21 cellular contexts compared by ENCODE assay signal in the genomic region with DNA sequence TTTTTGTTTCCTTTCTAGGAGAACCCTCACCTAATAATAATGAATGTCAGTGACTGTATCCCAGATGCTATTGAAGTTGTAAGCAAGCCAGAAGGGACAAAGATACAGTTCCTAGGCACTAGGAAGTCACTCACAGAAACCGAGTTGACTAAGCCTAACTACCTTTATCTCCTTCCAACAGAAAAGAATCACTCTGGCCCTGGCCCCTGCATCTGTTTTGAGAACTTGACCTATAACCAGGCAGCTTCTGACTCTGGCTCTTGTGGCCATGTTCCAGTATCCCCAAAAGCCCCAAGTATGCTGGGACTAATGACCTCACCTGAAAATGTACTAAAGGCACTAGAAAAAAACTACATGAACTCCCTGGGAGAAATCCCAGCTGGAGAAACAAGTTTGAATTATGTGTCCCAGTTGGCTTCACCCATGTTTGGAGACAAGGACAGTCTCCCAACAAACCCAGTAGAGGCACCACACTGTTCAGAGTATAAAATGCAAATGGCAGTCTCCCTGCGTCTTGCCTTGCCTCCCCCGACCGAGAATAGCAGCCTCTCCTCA.
DNase-seq lines count a peak whose midpoint lies in the region; ATAC-seq, FAIRE-seq and TF ChIP-seq lines count a peak whose summit lies in the region.
"Had no signal": no experiment of that assay in that cellular context is flagged by ENCODE, and none has a peak within 500 bp of the region (broad histone marks: within the 10 kb centered on the region; RNA-seq: fewer than 3 reads in every experiment).

No MANE protein-coding gene starts in this region.

- H2BK15ac ChIP-seq in neuronal stem cell (ENCODE audit: low read length), result no peak overlapping the region

- H3K18ac ChIP-seq in neuronal stem cell (ENCODE audit: low read length), result no peak overlapping the region

- H2BK12ac ChIP-seq in neuronal stem cell (ENCODE audit: low read length), result no peak overlapping the region

- H3K9ac ChIP-seq in DND-41 (ENCODE audit: low read depth, low read length) (no peak overlapping the region), neuronal stem cell (ENCODE audit: low read depth, low read length, poor library complexity) (no peak overlapping the region)
- H3K9ac ChIP-seq: BLaER1 treated with 17β-estradiol and CSF1 and Interleukin-3, amounts not matched to agents 10 nM and 100 nM; GM23248 had no signal

- 0 out of 3 replicates have a peak, but pooled peaks have one; percentile 13 for ATAC-seq in DND-41 (ENCODE audit: insufficient read depth, low read depth)
- ATAC-seq in Panc1, result no peak
- peak; percentile 76 to 91 (median 88) for ATAC-seq in pancreas
- ATAC-seq in Right ventricle myocardium superior (ENCODE audit: poor library complexity), result no peak
- ATAC-seq: CD8-positive, alpha-beta T cell had no signal

- H3K23ac ChIP-seq in neuronal stem cell (ENCODE audit: low read depth, low read length, poor library complexity), result no peak overlapping the region

- no peak for TF ChIP-seq POLR2A in esophagus muscularis mucosa (IDR thresholded peaks at IDR 0.05; ENCODE audit: low read depth)

- no peak overlapping the region for H4K8ac ChIP-seq in neuronal stem cell (ENCODE audit: low read depth, low read length)

- 43 to 55% methylated on average over 4 of the region's 4 CpGs for WGBS in pancreas, 2 donors
- 83% methylated on average over 4 of the region's 4 CpGs for WGBS in esophagus muscularis mucosa
- no CpG with 5 or more reads among the region's 4 CpGs for WGBS in neuronal stem cell (ENCODE audit: extremely low coverage in 2 of 2, insufficient read length in 2 of 2, insufficient replicate concordance in 1 of 2), 2 donors

- DNase-seq in DND-41 (no peak), Panc1 (ENCODE audit: low read depth, low spot score) (no peak), pancreas (peak in 4 of 6 donors; percentile 24 to 65 (median 52)), esophagus muscularis mucosa (ENCODE audit: extremely low spot score) (no peak), NCI-H2029 treated with DMSO at 0.1 percent for 48 hours (lab: John Stamatoyannopoulos, UW) (no peak), neuronal stem cell (ENCODE audit: low spot score) (no peak), Right ventricle myocardium superior (no peak)
- DNase-seq: 8988T; Calu3; CD8-positive, alpha-beta T cell; DMS79 treated with DMSO at 0.1 percent for 48 hours; EL; GM23248; HCEC 1CT had no signal

- no peaks in the 10 kb centered on the region for H3K4me1 ChIP-seq in DND-41 (ENCODE audit: insufficient read depth, low read length)
- no peaks in the 10 kb centered on the region for H3K4me1 ChIP-seq in Panc1 (ENCODE audit: control insufficient read depth, insufficient read depth, low read length)
- H3K4me1 ChIP-seq in pancreas, result peaks cover 0 to 6% (median 4%) of the 10 kb centered on the region in 3 donors
- no peaks in the 10 kb centered on the region for H3K4me1 ChIP-seq in esophagus muscularis mucosa
- H3K4me1 ChIP-seq in neuronal stem cell (ENCODE audit: control insufficient read depth in 2 of 2, insufficient read depth in 1 of 2, low read depth in 1 of 2, low read length in 2 of 2), result no peaks in the 10 kb centered on the region

- no peak overlapping the region for H2BK5ac ChIP-seq in neuronal stem cell (ENCODE audit: low read length)

- no peak overlapping the region for H2BK120ac ChIP-seq in neuronal stem cell (ENCODE audit: low read depth, low read length)

- CTCF ChIA-PET in Panc1 (lab: Charles Lee), result no interaction called here

- no peak overlapping the region for H3K14ac ChIP-seq in neuronal stem cell (ENCODE audit: low read length)

- no peak overlapping the region for H4K91ac ChIP-seq in neuronal stem cell (ENCODE audit: low read depth, low read length, poor library complexity)

- in situ Hi-C loops in Panc1 (cut with HindIII; ENCODE audit: low pct_unique_long_range_greater_than_20kb, low sequenced_read_pairs), result no loop called here

- no peaks in the 10 kb centered on the region for H3K79me1 ChIP-seq in neuronal stem cell (ENCODE audit: low read depth, low read length)

- no peak overlapping the region for H3K4me3 Mint-ChIP-seq in IgD-negative memory B cell
- H3K4me3 Mint-ChIP-seq: B cell; CD8-positive, alpha-beta T cell had no signal

- H2AFZ ChIP-seq in DND-41 (ENCODE audit: low read depth, low read length), result no peak overlapping the region
- H2AFZ ChIP-seq in neuronal stem cell (ENCODE audit: low read length), result no peak overlapping the region
- H2AFZ ChIP-seq: GM23248 had no signal

- no peak overlapping the region for H3K4me2 ChIP-seq in DND-41 (ENCODE audit: insufficient read depth, low read length)
- no peak overlapping the region for H3K4me2 ChIP-seq in neuronal stem cell (ENCODE audit: insufficient read depth, low read length, poor library complexity, severe bottlenecking)

- no peak overlapping the region for H2AK5ac ChIP-seq in neuronal stem cell (ENCODE audit: low read depth, low read length)

- H3K4ac ChIP-seq in neuronal stem cell (ENCODE audit: low read length), result no peak overlapping the region

- intact Hi-C loops in Panc1 (cut with micrococcal nuclease; ENCODE audit: unreplicated experiment) (no loop called here), pancreas (cut with DNase I) (no loop called here), esophagus muscularis mucosa (cut with DNase I) (no loop called here), Right ventricle myocardium superior (cut with DNase I) (no loop called here)

- POLR2A ChIA-PET in Panc1 (lab: Charles Lee), result no interaction called here

- H3K9me3 Mint-ChIP-seq in IgD-negative memory B cell, result peaks cover 0 to 3% (median 0%) of the 10 kb centered on the region in 3 donors
- H3K9me3 Mint-ChIP-seq: CD8-positive, alpha-beta T cell had no signal

- H3K36me3 ChIP-seq in DND-41 (ENCODE audit: insufficient read depth, low read length) (0 out of 2 replicates have a peak, but pooled peaks cover 3% of the 10 kb centered on the region), Panc1 (ENCODE audit: control insufficient read depth, insufficient read depth, low read length) (peaks cover 14% of the 10 kb centered on the region), pancreas (no peaks in the 10 kb centered on the region), esophagus muscularis mucosa (peaks cover 29 to 94% (median 61%) of the 10 kb centered on the region in 4 donors), neuronal stem cell (replicated peaks in 1 of 2; ENCODE audit: control insufficient read depth in 2 of 2, insufficient read depth in 2 of 2, low read length in 2 of 2) (peaks cover 0 to 5% of the 10 kb centered on the region in 2 donors)

- TF ChIP-seq CTCF in DND-41 (IDR thresholded peaks at IDR 0.05; ENCODE audit: borderline replicate concordance, extremely low read depth, low read length, poor library complexity, severe bottlenecking) (no peak), Panc1 (IDR thresholded peaks at IDR 0.05) (no peak), pancreas (IDR thresholded peaks at IDR 0.05) (no peak), esophagus muscularis mucosa (IDR thresholded peaks at IDR 0.05) (no peak)

- H3K27me3 ChIP-seq in DND-41 (ENCODE audit: insufficient read depth, low read length, poor library complexity) (no peaks in the 10 kb centered on the region), Panc1 (ENCODE audit: control insufficient read depth, insufficient read depth, low read length) (no peaks in the 10 kb centered on the region), pancreas (no peaks in the 10 kb centered on the region), esophagus muscularis mucosa (no peaks in the 10 kb centered on the region), neuronal stem cell (ENCODE audit: control insufficient read depth in 3 of 3, insufficient read depth in 3 of 3, low read depth in 1 of 3, low read length in 3 of 3) (no peaks in the 10 kb centered on the region)
- H3K27me3 ChIP-seq: BLaER1 treated with 17β-estradiol and CSF1 and Interleukin-3, amounts not matched to agents 10 nM and 100 nM had no signal

- peaks cover 0 to 4% (median 0%) of the 10 kb centered on the region in 3 donors for H3K4me1 Mint-ChIP-seq in IgD-negative memory B cell
- H3K4me1 Mint-ChIP-seq: B cell had no signal

- H3K79me2 ChIP-seq in DND-41 (ENCODE audit: insufficient read depth, low read length), result no peaks in the 10 kb centered on the region

- H3K36me3 Mint-ChIP-seq in IgD-negative memory B cell, result peaks cover 4% of the 10 kb centered on the region

- H3K9me3 ChIP-seq in DND-41 (ENCODE audit: insufficient read depth, low read length, severe bottlenecking) (no peaks in the 10 kb centered on the region), Panc1 (ENCODE audit: control insufficient read depth, insufficient read depth, low read depth, low read length) (no peaks in the 10 kb centered on the region), pancreas (no peaks in the 10 kb centered on the region), esophagus muscularis mucosa (no peaks in the 10 kb centered on the region), neuronal stem cell (replicated peaks in 1 of 2; ENCODE audit: control insufficient read depth in 2 of 2, insufficient read depth in 1 of 2, low read depth in 1 of 2, low read length in 2 of 2) (no peaks in the 10 kb centered on the region)

- no peak for FAIRE-seq in pancreas (lab: Jason Lieb, UNC)
- FAIRE-seq: GM12878, GM19239, H54 had no signal

- BruUV-seq in Panc1 (replicated peaks; lab: Mats Ljungman, UMichigan), result TSS peak; percentile 51

- H3K27me3 Mint-ChIP-seq in IgD-negative memory B cell, result peaks cover 4% of the 10 kb centered on the region

- H3K4me3 ChIP-seq in DND-41 (ENCODE audit: low read depth in 1 of 2, low read length in 2 of 2) (no peak overlapping the region), Panc1 (ENCODE audit: low read depth in 2 of 2, low read length in 2 of 2) (no peak overlapping the region), pancreas (no peak overlapping the region), esophagus muscularis mucosa (no peak overlapping the region), neuronal stem cell (ENCODE audit: low read length in 2 of 2) (no peak overlapping the region)
- H3K4me3 ChIP-seq: BLaER1 treated with 17β-estradiol and CSF1 and Interleukin-3, amounts not matched to agents 10 nM and 100 nM; GM12878; GM23248 had no signal

- H4K20me1 ChIP-seq in DND-41 (ENCODE audit: insufficient read depth, low read length), result no peaks in the 10 kb centered on the region
- H4K20me1 ChIP-seq: BLaER1 treated with 17β-estradiol and CSF1 and Interleukin-3, amounts not matched to agents 10 nM and 100 nM had no signal

- peak overlapping the region in 2 of 3 donors; percentile 18 to 22 for H3K27ac Mint-ChIP-seq in IgD-negative memory B cell
- H3K27ac Mint-ChIP-seq: B cell; CD8-positive, alpha-beta T cell had no signal

- H3K27ac ChIP-seq in DND-41 (ENCODE audit: low read length) (no peak overlapping the region), Panc1 (ENCODE audit: low read length) (no peak overlapping the region), pancreas (peak overlapping the region; percentile 9 to 46 (median 36)), esophagus muscularis mucosa (replicated peaks in 1 of 4) (no peak overlapping the region), neuronal stem cell (replicated peaks; ENCODE audit: low read length) (no peak overlapping the region)
- H3K27ac ChIP-seq: BLaER1 treated with 17β-estradiol and CSF1 and Interleukin-3, amounts not matched to agents 10 nM and 100 nM; GM23248; HL-60 had no signal

- TF ChIP-seq EP300 in esophagus muscularis mucosa (IDR thresholded peaks at IDR 0.05), result no peak

Comparison
In these comparisons a context has a peak if more than half of its experiments do, and no peak if none do; other contexts are left out.
1. ATAC-seq: peak in DND-41 (single experiment) and pancreas (4 of 4); none in Panc1 (single experiment) and Right ventricle myocardium superior (single experiment).
2. DNase-seq: peak in pancreas (4 of 6); none in DND-41 (single experiment), Panc1 (single experiment), esophagus muscularis mucosa (single experiment), NCI-H2029 treated with DMSO at 0.1 percent for 48 hours (single experiment), neuronal stem cell (single experiment) and Right ventricle myocardium superior (single experiment).
3. H3K27ac ChIP-seq: peak in pancreas (4 of 4); none in DND-41 (single experiment), Panc1 (single experiment), esophagus muscularis mucosa (0 of 4) and neuronal stem cell (single experiment).